21 cellular contexts compared by ENCODE assay signal in the genomic region with DNA sequence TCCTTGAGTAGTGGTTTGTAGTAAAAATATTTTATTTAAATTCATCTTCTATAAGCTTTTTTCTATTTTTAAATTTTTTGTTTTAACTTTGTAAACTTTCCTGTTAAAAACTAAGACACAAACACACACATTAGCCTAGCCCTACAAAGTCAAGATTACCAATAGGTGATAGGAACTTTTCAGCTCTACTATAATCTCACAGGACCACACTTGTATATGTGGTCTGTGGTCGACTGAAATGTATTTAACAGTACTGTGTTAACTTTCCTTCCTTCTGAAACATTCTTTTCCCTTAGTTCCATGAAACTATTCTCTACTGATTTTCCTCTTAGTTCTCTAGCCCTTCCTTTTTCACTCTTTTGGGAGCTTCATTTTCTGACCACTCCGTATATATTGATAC. TPM values are rescaled to one million over a fixed set of nuclear protein-coding genes. Genes with fewer than 3 reads are reported as not detected.
"Had no signal": no experiment of that assay in that cellular context is flagged by ENCODE, and none has a peak within 500 bp of the region (broad histone marks: within the 10 kb centered on the region; RNA-seq: fewer than 3 reads in every experiment).

No MANE protein-coding gene starts in this region.

- H3K9me3 Mint-ChIP-seq: naive thymus-derived CD8-positive, alpha-beta T cell had no signal

- H3K27me3 ChIP-seq: hepatocyte, neural progenitor cell, pancreas had no signal

- H3K27ac Mint-ChIP-seq: neural progenitor cell, type B pancreatic cell had no signal

- H3K27me3 Mint-ChIP-seq: naive thymus-derived CD8-positive, alpha-beta T cell; progenitor cell of endocrine pancreas; type B pancreatic cell had no signal

- ATAC-seq: mucosa of descending colon; naive thymus-derived CD8-positive, alpha-beta T cell; pancreas; right cardiac atrium had no signal

- H3K4me3 ChIP-seq: coronary artery, hepatocyte, mucosa of descending colon, neural progenitor cell, pancreas had no signal

- H3K9me3 ChIP-seq: mucosa of descending colon, pancreas had no signal

- H2AFZ ChIP-seq: hepatocyte, neural progenitor cell had no signal

- DNase-seq: effector CD4-positive, alpha-beta T cell; foreskin melanocyte; head of caudate nucleus; mammary epithelial cell; mucosa of descending colon; naive thymus-derived CD8-positive, alpha-beta T cell; nucleus accumbens; pancreas; right cardiac atrium; small intestine; stimulated activated CD4-positive, alpha-beta T cell treated with anti-CD3 and anti-CD28 coated beads, Interleukin-12 subunit alpha, Interleukin-12 subunit beta, amount 100 ng/mL, for 4 hours; stimulated activated naive CD4-positive, alpha-beta T cell treated with Interleukin-2 at 50 U/mL for 16 hours had no signal

- H3K4me1 ChIP-seq: neural progenitor cell, pancreas had no signal

- H3K4me2 ChIP-seq: hepatocyte, neural progenitor cell had no signal

- H3K9ac ChIP-seq: neural progenitor cell had no signal

- H3K4me1 Mint-ChIP-seq: neural progenitor cell had no signal

- H3K4me3 Mint-ChIP-seq: naive thymus-derived CD8-positive, alpha-beta T cell; neural progenitor cell; type B pancreatic cell had no signal

RNA-seq across cellular contexts. Expression of a gene that starts 15.1 kb away (rescaled TPM):
- total RNA-seq: dermis microvascular lymphatic vessel endothelial cell; hepatocyte; kidney epithelial cell; lower leg skin; mammary epithelial cell; mesenteric fat pad; mucosa of descending colon; naive thymus-derived CD8-positive, alpha-beta T cell; pancreas; progenitor cell of endocrine pancreas; right cardiac atrium had no signal

RNA-seq across cellular contexts. Expression of a gene that starts 58.4 kb away (rescaled TPM):
- total RNA-seq: kidney epithelial cell had no signal
